Comparison of ENCODE assay signal across 9 cellular contexts in genomic region chr18:35050004-35050623, GRCh38. TPM values are rescaled to one million over a fixed set of nuclear protein-coding genes. Genes with fewer than 3 reads are reported as not detected.
DNase-seq lines count a peak whose midpoint lies in the region; ATAC-seq, FAIRE-seq and TF ChIP-seq lines count a peak whose summit lies in the region.
"Had no signal": no experiment of that assay in that cellular context is flagged by ENCODE, and none has a peak within 500 bp of the region (broad histone marks: within the 10 kb centered on the region; RNA-seq: fewer than 3 reads in every experiment).

No MANE protein-coding gene starts in this region.

- TF ChIP-seq POLR2A in K562 (conservative IDR thresholded peaks at IDR 0.05), result no peak

- POLR2A ChIA-PET in K562 (lab: Yijun Ruan, JAX), result interaction anchor here (1.0 to 2.4 kb wide), 4 partner anchors 9 to 32 kb away, joined by 3 to 21 read pairs (median 10); partner anchors contain the start of gene MAPRE2

- BruUV-seq in K562 (replicated peaks; lab: Mats Ljungman, UMichigan), result no TSS peak

- 71% methylated on average over 1 of the region's 1 CpG for WGBS in K562 (ENCODE audit: insufficient coverage, low coverage, missing lambda C conversion rate)

- CTCF ChIA-PET in K562 (lab: Yijun Ruan, JAX; ENCODE audit: low intra/inter-chr PET ratio), result no interaction called here

- H3K4me3 ChIP-seq in K562 (no peak overlapping the region), rectal smooth muscle tissue (ENCODE audit: low read length) (no peak overlapping the region), ascending aorta (peak overlapping the region in 1 of 2 donors; percentile 16)

- no peak for FAIRE-seq in K562 (lab: Jason Lieb, UNC)

- peak overlapping the region; percentile 5; the same call in 1 of the 3 replicates for H3K27ac ChIP-seq in K562 (ENCODE audit: extremely low read depth, low read depth, low read length)
- peak overlapping the region; percentile 38 for H3K27ac ChIP-seq in rectal smooth muscle tissue (ENCODE audit: low read depth, low read length)
- peak overlapping the region in 1 of 2 donors; percentile 9 for H3K27ac ChIP-seq in ascending aorta

- H4K20me1 ChIP-seq in K562 (replicated peaks; ENCODE audit: control insufficient read depth, insufficient read depth, low read length), result no peaks in the 10 kb centered on the region

- TF ChIP-seq RAD21 in K562 (CRISPR knock-in tag; conservative IDR thresholded peaks at IDR 0.05 in 1 of 2, IDR thresholded peaks at IDR 0.05 in 1 of 2), result no peak

- H3K4me1 ChIP-seq in K562 (replicated peaks in 1 of 2; ENCODE audit: control insufficient read depth in 2 of 2, insufficient read depth in 2 of 2, low read length in 2 of 2) (peaks cover 15 to 55% of the 10 kb centered on the region in 2 experiments), rectal smooth muscle tissue (ENCODE audit: control insufficient read depth, insufficient read depth, low read length) (peaks cover 2% of the 10 kb centered on the region), ascending aorta (peaks cover 0 to 24% of the 10 kb centered on the region in 2 donors)

- TF ChIP-seq EP300 in K562 (IDR thresholded peaks at IDR 0.05; ENCODE audit: low read length), result no peak

- H3K9ac ChIP-seq in K562 (ENCODE audit: insufficient read depth in 1 of 2, low read depth in 2 of 2, low read length in 2 of 2) (no peak overlapping the region), rectal smooth muscle tissue (ENCODE audit: low read length) (no peak overlapping the region)

- peaks cover 91% of the 10 kb centered on the region for H3K79me2 ChIP-seq in K562 (ENCODE audit: control insufficient read depth, insufficient read depth, low read length)

- in situ Hi-C loops in K562 (cut with MboI), result no loop called here

- no peak for DNase-seq in K562 (ENCODE audit: extremely low read depth in 1 of 4, low spot score in 3 of 4)
- DNase-seq in ascending aorta (ENCODE audit: low spot score in 2 of 2), result no peak

- peaks cover 4% of the 10 kb centered on the region; the same call in 1 of the 3 replicates for H3K36me3 ChIP-seq in K562 (ENCODE audit: control insufficient read depth, insufficient read depth, low read length)
- H3K36me3 ChIP-seq in rectal smooth muscle tissue (ENCODE audit: control insufficient read depth, insufficient read depth, low read length), result no peaks in the 10 kb centered on the region
- no peaks in the 10 kb centered on the region for H3K36me3 ChIP-seq in ascending aorta

- H3K4me2 ChIP-seq in K562 (ENCODE audit: insufficient read depth, low read length), result peak overlapping the region; percentile 51

- TF ChIP-seq CTCF in K562 (IDR thresholded peaks at IDR 0.05 in 2 of 3, conservative IDR thresholded peaks at IDR 0.05 in 1 of 3; ENCODE audit: insufficient read depth in 2 of 3, low read depth in 1 of 3, low read length in 3 of 3) (no peak), ascending aorta (IDR thresholded peaks at IDR 0.05) (no peak)

- H2AFZ ChIP-seq in K562 (ENCODE audit: low read depth, low read length), result no peak overlapping the region

- H3K9me1 ChIP-seq in K562 (ENCODE audit: control insufficient read depth, insufficient read depth, low read length), result no peaks in the 10 kb centered on the region

- H3K9me3 ChIP-seq in K562 (replicated peaks; ENCODE audit: control insufficient read depth, insufficient read depth, low read depth, low read length) (peaks cover 5% of the 10 kb centered on the region; the same call in 1 of the 2 replicates), ascending aorta (no peaks in the 10 kb centered on the region)

- peak; percentile 48 for ATAC-seq in GM18868 (IDR thresholded peaks at IDR 0.05; ENCODE audit: unreplicated experiment)
- peak; percentile 31 for ATAC-seq in HG03064 (IDR thresholded peaks at IDR 0.05; ENCODE audit: low read depth, unreplicated experiment)
- peak; percentile 17 for ATAC-seq in K562
- no peak for ATAC-seq in GM19455 (IDR thresholded peaks at IDR 0.05; ENCODE audit: unreplicated experiment)
- no peak for ATAC-seq in HG02763 (IDR thresholded peaks at IDR 0.05; ENCODE audit: unreplicated experiment)
- ATAC-seq in HG03039 (IDR thresholded peaks at IDR 0.05; ENCODE audit: unreplicated experiment), result no peak
- ATAC-seq: Panc1 had no signal

- H3K27me3 ChIP-seq in K562 (ENCODE audit: control insufficient read depth in 2 of 2, insufficient read depth in 2 of 2, low read length in 2 of 2) (no peaks in the 10 kb centered on the region), rectal smooth muscle tissue (ENCODE audit: control insufficient read depth, insufficient read depth, low read length) (no peaks in the 10 kb centered on the region), ascending aorta (no peaks in the 10 kb centered on the region)

- intact Hi-C loops in K562 (cut with micrococcal nuclease) (no loop called here), ascending aorta (cut with DNase I) (no loop called here)

TF ChIP-seq in K562, 482 proteins besides CTCF, POLR2A, EP300 and RAD21:
- TF ChIP-seq KDM1A (IDR thresholded peaks at IDR 0.05), result 0 out of 4 replicates have a peak, but pooled peaks of 1 of the 2 experiments have one; percentile 5
- no peak for TF ChIP-seq POLR2H (tag; IDR thresholded peaks at IDR 0.05; ENCODE audit: low read depth)
- TF ChIP-seq RFX7 (CRISPR knock-in tag; IDR thresholded peaks at IDR 0.05), result no peak
- TF ChIP-seq CEBPB (tag; IDR thresholded peaks at IDR 0.05), result no peak
- 0 out of 2 replicates have a peak, but pooled peaks have one; percentile 10 for TF ChIP-seq KAT7 (CRISPR knock-in tag; IDR thresholded peaks at IDR 0.05; ENCODE audit: borderline replicate concordance)
TF ChIP-seq in K562: peak in this region for 2.

RNA-seq across cellular contexts. Expression of gene MAPRE2, which starts 8.9 kb away (rescaled TPM):
- total RNA-seq in K562 (2011; cell fraction: chromatin; rRNA removed; ENCODE audit: low replicate concordance), result 23.1 and 46.8 TPM in 2 replicates
- 19.0 and 23.3 TPM in 2 replicates for total RNA-seq in K562 (2011; cell fraction: nucleolus; rRNA removed)
- 37.7 and 47.7 TPM in 2 replicates for total RNA-seq in K562 (2011; cell fraction: nucleoplasm; rRNA removed)
- total RNA-seq in K562 (2014; rRNA removed) (32.3 and 61.1 TPM in 2 replicates), K562 (2014; rRNA removed; fragmentation: Illumina TruSeq; extraction: Trizol) (35.1 and 38.1 TPM in 2 replicates), K562 (2015; rRNA removed; fragmentation: Illumina TruSeq; extraction: Trizol) (31.1 and 32.6 TPM in 2 replicates), K562 (2021) (46.6 and 47.5 TPM in 2 replicates), ascending aorta (22.4 TPM)
- polyA plus RNA-seq in K562 (2011; rRNA removed) (56.0 and 66.5 TPM in 2 replicates), K562 (2014; fragmentation: Illumina TruSeq; extraction: Trizol) (50.7 and 70.7 TPM in 2 replicates), K562 (2014; fragmentation: Nextera tagmentation; extraction: Ambion mirVana) (10 to 100 TPM; 33.6 to 40.7 TPM), K562 (2014; rRNA removed) (49.6 and 55.1 TPM in 2 replicates)
- polyA plus RNA-seq in K562 (2011; cell fraction: cytosol; rRNA removed), result 38.4 and 50.6 TPM in 2 replicates
- polyA plus RNA-seq in K562 (2011; cell fraction: nucleus; rRNA removed), result 26.1 and 32.9 TPM in 2 replicates
- polyA plus RNA-seq in K562 (2012), result 36.3 and 50.2 TPM in 2 replicates
- 72.7 and 74.0 TPM in 2 replicates for polyA minus RNA-seq in K562 (2011; rRNA and poly(A)+ RNA removed)
- polyA minus RNA-seq in K562 (2011; cell fraction: cytosol; rRNA and poly(A)+ RNA removed), result 32.1 and 37.0 TPM in 2 replicates
- polyA minus RNA-seq in K562 (2011; cell fraction: nucleus; rRNA and poly(A)+ RNA removed), result 24.8 and 45.2 TPM in 2 replicates

Comparison
In these comparisons a context has a peak if more than half of its experiments do, and no peak if none do; other contexts are left out.
1. ATAC-seq: peak in GM18868 (single experiment), HG03064 (single experiment) and K562 (single experiment); none in GM19455 (single experiment), HG02763 (single experiment) and HG03039 (single experiment).